23 cellular contexts compared by ENCODE assay signal in the genomic region with DNA sequence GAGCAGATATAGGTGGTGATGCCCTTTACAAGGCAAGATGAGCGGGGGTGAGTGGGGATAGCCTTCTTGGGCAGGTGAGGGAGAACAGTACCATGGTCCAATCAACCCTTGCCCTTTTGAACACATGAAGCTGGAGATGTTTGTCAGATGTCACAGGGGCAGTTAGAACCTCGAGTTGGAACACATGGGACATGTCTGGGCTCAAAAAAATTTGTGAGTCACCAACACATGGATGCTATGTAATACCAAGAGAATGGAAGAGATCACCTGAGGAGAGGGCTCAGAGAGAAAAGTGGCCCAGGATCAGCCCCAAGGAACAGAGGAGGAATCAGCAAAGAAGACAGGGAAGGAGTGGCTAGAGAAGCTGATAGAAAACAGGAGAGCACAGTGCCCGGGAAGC. TPM values are rescaled to one million over a fixed set of nuclear protein-coding genes. Genes with fewer than 3 reads are reported as not detected.
DNase-seq lines count a peak whose midpoint lies in the region; ATAC-seq and TF ChIP-seq lines count a peak whose summit lies in the region.
"Had no signal": no experiment of that assay in that cellular context is flagged by ENCODE, and none has a peak within 500 bp of the region (broad histone marks: within the 10 kb centered on the region; RNA-seq: fewer than 3 reads in every experiment).

No MANE protein-coding gene starts in this region.

- H3K36me3 ChIP-seq in osteoblast (ENCODE audit: insufficient read depth, low read length) = peaks cover 31% of the 10 kb centered on the region
- H3K36me3 ChIP-seq in lower lobe of right lung = peaks cover 69% of the 10 kb centered on the region
- H3K36me3 ChIP-seq: pancreas had no signal

- peaks cover 23% of the 10 kb centered on the region for H3K4me1 Mint-ChIP-seq in T-helper 2 cell treated with Interferon-gamma antibody and Interleukin-4, amounts not matched to agents 5 μg/mL and 100 μg/mL, for 36 hours (ENCODE audit: low read depth)
- H3K4me1 Mint-ChIP-seq in IgD-negative memory B cell (peaks cover 25 to 35% (median 35%) of the 10 kb centered on the region in 3 donors), chondrocyte (ENCODE audit: low read depth) (peaks cover 38% of the 10 kb centered on the region)

- H3K9me3 ChIP-seq in osteoblast (ENCODE audit: low read depth, low read length) (no peaks in the 10 kb centered on the region), lower lobe of right lung (no peaks in the 10 kb centered on the region)
- H3K9me3 ChIP-seq: adrenal gland, BE2C, mucosa of descending colon, pancreas had no signal

- no peak overlapping the region for H3K4me2 ChIP-seq in osteoblast (ENCODE audit: insufficient read depth, low read length)

- no peaks in the 10 kb centered on the region for H3K27me3 Mint-ChIP-seq in T-helper 2 cell treated with Interferon-gamma antibody and Interleukin-4, amounts not matched to agents 5 μg/mL and 100 μg/mL, for 36 hours (ENCODE audit: low read depth)
- H3K27me3 Mint-ChIP-seq in IgD-negative memory B cell (no peaks in the 10 kb centered on the region), chondrocyte (ENCODE audit: low read depth) (no peaks in the 10 kb centered on the region)
- H3K27me3 Mint-ChIP-seq: T-cell had no signal

- ATAC-seq in GM19395 (IDR thresholded peaks at IDR 0.05; ENCODE audit: unreplicated experiment) (no peak), lower lobe of right lung (no peak)
- ATAC-seq: mucosa of descending colon, pancreas, Right ventricle myocardium inferior, T-cell had no signal

- H3K4me3 Mint-ChIP-seq in T-helper 2 cell treated with Interferon-gamma antibody and Interleukin-4, amounts not matched to agents 5 μg/mL and 100 μg/mL, for 36 hours = no peak overlapping the region
- peak overlapping the region in 2 of 4 donors; percentile 9 to 28 for H3K4me3 Mint-ChIP-seq in IgD-negative memory B cell
- H3K4me3 Mint-ChIP-seq in chondrocyte (ENCODE audit: unreplicated experiment) = no peak overlapping the region
- H3K4me3 Mint-ChIP-seq: endodermal cell, T-cell had no signal

- intact Hi-C loops in lower lobe of right lung (cut with DNase I) = no loop called here

- no peak overlapping the region for H2AFZ ChIP-seq in osteoblast (ENCODE audit: low read length)

- peaks cover 64% of the 10 kb centered on the region for H3K79me2 ChIP-seq in osteoblast (ENCODE audit: insufficient read depth, low read length)

- TF ChIP-seq CTCF in chondrocyte (IDR thresholded peaks at IDR 0.05) (no peak), osteoblast (IDR thresholded peaks at IDR 0.05; ENCODE audit: extremely low read depth, low read depth, low read length) (no peak), lower lobe of right lung (IDR thresholded peaks at IDR 0.05) (no peak)

- peaks cover 38% of the 10 kb centered on the region for H4K20me1 ChIP-seq in osteoblast (ENCODE audit: insufficient read depth, low read length)

- H3K9me3 Mint-ChIP-seq in T-helper 2 cell treated with Interferon-gamma antibody and Interleukin-4, amounts not matched to agents 5 μg/mL and 100 μg/mL, for 36 hours = no peaks in the 10 kb centered on the region
- no peaks in the 10 kb centered on the region for H3K9me3 Mint-ChIP-seq in IgD-negative memory B cell
- peaks cover 10% of the 10 kb centered on the region for H3K9me3 Mint-ChIP-seq in chondrocyte (ENCODE audit: low read depth)
- H3K9me3 Mint-ChIP-seq: endodermal cell, T-cell had no signal

- H3K27ac Mint-ChIP-seq in T-helper 2 cell treated with Interferon-gamma antibody and Interleukin-4, amounts not matched to agents 5 μg/mL and 100 μg/mL, for 36 hours = peak overlapping the region; percentile 68
- peak overlapping the region in 2 of 3 donors; percentile 16 to 61 for H3K27ac Mint-ChIP-seq in IgD-negative memory B cell
- H3K27ac Mint-ChIP-seq in chondrocyte (ENCODE audit: unreplicated experiment) = no peak overlapping the region
- H3K27ac Mint-ChIP-seq: endodermal cell had no signal

- H3K36me3 Mint-ChIP-seq in T-helper 2 cell treated with Interferon-gamma antibody and Interleukin-4, amounts not matched to agents 5 μg/mL and 100 μg/mL, for 36 hours (ENCODE audit: low read depth) = peaks cover 62% of the 10 kb centered on the region
- peaks cover 15% of the 10 kb centered on the region for H3K36me3 Mint-ChIP-seq in IgD-negative memory B cell
- H3K36me3 Mint-ChIP-seq in chondrocyte (ENCODE audit: low read depth) = peaks cover 33% of the 10 kb centered on the region

- no peak overlapping the region for H3K4me3 ChIP-seq in osteoblast (ENCODE audit: insufficient read depth, low read length)
- no peak overlapping the region for H3K4me3 ChIP-seq in lower lobe of right lung
- H3K4me3 ChIP-seq: adrenal gland, mucosa of descending colon, pancreas had no signal

- H3K4me1 ChIP-seq in osteoblast (ENCODE audit: insufficient read depth, low read length) (peaks cover 20% of the 10 kb centered on the region), lower lobe of right lung (peaks cover 27% of the 10 kb centered on the region)
- H3K4me1 ChIP-seq: BE2C had no signal

- H3K27me3 ChIP-seq in osteoblast (ENCODE audit: insufficient read depth, low read length) (no peaks in the 10 kb centered on the region), lower lobe of right lung (ENCODE audit: low read depth) (no peaks in the 10 kb centered on the region)
- H3K27me3 ChIP-seq: adrenal gland, BE2C, pancreas had no signal

- no peak for DNase-seq in T-helper 2 cell treated with Interferon-gamma antibody and Interleukin-4, amounts not matched to agents 5 μg/mL and 100 μg/mL, for 36 hours (ENCODE audit: low spot score)
- no peak for DNase-seq in T-helper 2 cell
- DNase-seq in chondrocyte (ENCODE audit: low spot score) = peak; percentile 36
- DNase-seq in osteoblast (ENCODE audit: insufficient read length, low spot score, missing footprints) = no peak
- no peak for DNase-seq in epidermal melanocyte (ENCODE audit: insufficient read length, low spot score)
- no peak for DNase-seq in lower lobe of right lung
- DNase-seq: adrenal gland; BE2C; cerebellar nuclear complex; endodermal cell; MM.1S; NCI-H1694; NCI-H345; stimulated activated CD4-positive, alpha-beta T cell treated with anti-CD3 and anti-CD28 coated beads, Interleukin-4, amount 100 ng/mL, for 24 hours; stimulated activated CD8-positive, alpha-beta memory T cell treated with anti-CD3 and anti-CD28 coated beads, Interleukin-4, amount 100 ng/mL, for 48 hours; T-cell had no signal

- H3K27ac ChIP-seq in osteoblast (ENCODE audit: low read depth, low read length) (peak overlapping the region; percentile 40), lower lobe of right lung (no peak overlapping the region)
- H3K27ac ChIP-seq: 22Rv1, adrenal gland, pancreas had no signal

RNA-seq across cellular contexts. Expression of a gene that starts 4.7 kb away (rescaled TPM):
- polyA plus RNA-seq in IgD-negative memory B cell = 58.1 TPM
- total RNA-seq in chondrocyte (40.0 to 49.1 TPM (median 43.8 TPM) in 3 replicates), osteoblast (35.1 and 36.5 TPM in 2 replicates), lower lobe of right lung (101 TPM)

RNA-seq across cellular contexts. Expression of a gene that starts 23.6 kb away (rescaled TPM):
- 70.6 TPM for polyA plus RNA-seq in IgD-negative memory B cell
- total RNA-seq in chondrocyte (152 to 215 TPM (median 156 TPM) in 3 replicates), osteoblast (40.9 and 42.4 TPM in 2 replicates), lower lobe of right lung (102 TPM)

RNA-seq across cellular contexts. Expression of a gene that starts 40.8 kb away (rescaled TPM):
- not detected for polyA plus RNA-seq in IgD-negative memory B cell
- total RNA-seq in chondrocyte (not detected in 3 replicates), osteoblast (not detected in 2 replicates), lower lobe of right lung (not detected)
- total RNA-seq: adrenal gland, endodermal cell, fibroblast of villous mesenchyme, mucosa of descending colon, pancreas, Right ventricle myocardium inferior, T-cell had no signal
- polyA plus RNA-seq: adrenal gland, pancreas had no signal
